27 cellular contexts compared by ENCODE assay signal in the genomic region with DNA sequence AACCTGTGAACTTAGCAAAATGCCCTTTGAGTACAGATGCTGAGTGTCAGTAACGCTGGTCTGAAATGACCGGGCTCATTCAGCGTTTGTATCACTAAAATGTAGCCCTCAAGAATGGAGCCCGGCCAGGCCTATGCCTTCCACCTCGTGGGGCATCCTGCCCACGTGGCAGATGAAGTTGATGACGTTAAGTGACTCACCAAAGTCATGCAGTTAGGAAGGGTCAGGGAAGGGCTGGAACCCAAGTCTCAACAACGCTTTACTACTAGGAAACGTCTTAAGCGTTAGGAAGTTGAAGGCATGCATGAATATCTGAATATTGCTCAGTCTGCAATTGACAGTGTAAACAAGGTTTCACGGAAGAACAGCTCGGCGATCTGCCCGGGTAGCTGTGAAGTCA. TPM values are rescaled to one million over a fixed set of nuclear protein-coding genes. Genes with fewer than 3 reads are reported as not detected.
DNase-seq lines count a peak whose midpoint lies in the region; ATAC-seq and TF ChIP-seq lines count a peak whose summit lies in the region.
"Had no signal": no experiment of that assay in that cellular context is flagged by ENCODE, and none has a peak within 500 bp of the region (broad histone marks: within the 10 kb centered on the region; RNA-seq: fewer than 3 reads in every experiment).

No MANE protein-coding gene starts in this region.

- TF ChIP-seq CTCF in LNCaP clone FGC (IDR thresholded peaks at IDR 0.05; ENCODE audit: control insufficient read depth, extremely low read depth, insufficient read depth) (no peak), WTC11 (IDR thresholded peaks at IDR 0.05) (no peak), nephron progenitor cell (IDR thresholded peaks at IDR 0.05) (no peak)

- H3K27me3 ChIP-seq in BLaER1: no peaks in the 10 kb centered on the region
- no peaks in the 10 kb centered on the region for H3K27me3 ChIP-seq in CD4-positive, alpha-beta memory T cell (ENCODE audit: insufficient read depth, low read length)

- H3K4me3 ChIP-seq in BLaER1: no peak overlapping the region
- no peak overlapping the region for H3K4me3 ChIP-seq in LNCaP clone FGC (ENCODE audit: low read depth, low read length)
- no peak overlapping the region for H3K4me3 ChIP-seq in CD4-positive, alpha-beta memory T cell (ENCODE audit: low read length in 2 of 2)
- H3K4me3 ChIP-seq: GM23248, HAP-1, SJCRH30 had no signal

- H3K27me3 Mint-ChIP-seq in WTC11 (ENCODE audit: low read depth) (no peaks in the 10 kb centered on the region), nephron progenitor cell (ENCODE audit: low read depth, poor library complexity) (peaks cover 26% of the 10 kb centered on the region)
- H3K27me3 Mint-ChIP-seq in CD4-positive, alpha-beta memory T cell: peaks cover 3 to 13% of the 10 kb centered on the region in 2 donors

- no peak for ATAC-seq in WTC11
- ATAC-seq in GM19324 (IDR thresholded peaks at IDR 0.05; ENCODE audit: low FRiP score, unreplicated experiment): no peak
- ATAC-seq: CD8-positive, alpha-beta T cell; PC-3; Right ventricle myocardium inferior; SK-N-SH treated with all-trans-retinoic acid at 6 μM for 48 hours; T-helper 17 cell had no signal

- no peak overlapping the region for H3K9ac ChIP-seq in BLaER1
- H3K9ac ChIP-seq: GM23248, KMS-11 had no signal

- no peaks in the 10 kb centered on the region for H3K36me3 ChIP-seq in BLaER1
- no peaks in the 10 kb centered on the region for H3K36me3 ChIP-seq in CD4-positive, alpha-beta memory T cell (ENCODE audit: insufficient read depth, low read length)
- H3K36me3 ChIP-seq: HAP-1, SJCRH30 had no signal

- H3K4me3 Mint-ChIP-seq in WTC11 (no peak overlapping the region), nephron progenitor cell (no peak overlapping the region)
- H3K4me3 Mint-ChIP-seq in CD4-positive, alpha-beta memory T cell: no peak overlapping the region
- H3K4me3 Mint-ChIP-seq: CD8-positive, alpha-beta T cell; T-helper 17 cell had no signal

- CTCF ChIA-PET in WTC11 (lab: Charles Lee): interaction anchor here (1.3 kb wide), 1 partner anchor 138 kb away, joined by 3 read pairs; no protein-coding TSS in a partner anchor
- CTCF ChIA-PET in CD4-positive, alpha-beta memory T cell (lab: Charles Lee; ENCODE audit: partially characterized antibody): no interaction called here

- no peaks in the 10 kb centered on the region for H3K9me3 ChIP-seq in BLaER1
- no peaks in the 10 kb centered on the region for H3K9me3 ChIP-seq in CD4-positive, alpha-beta memory T cell (ENCODE audit: control insufficient read depth in 1 of 2, low read length in 2 of 2)
- H3K9me3 ChIP-seq: HAP-1, SJCRH30 had no signal

- no peaks in the 10 kb centered on the region for H4K20me1 ChIP-seq in BLaER1

- peaks cover 17% of the 10 kb centered on the region for H3K4me1 ChIP-seq in BLaER1
- H3K4me1 ChIP-seq in CD4-positive, alpha-beta memory T cell (ENCODE audit: insufficient read depth, low read length): no peaks in the 10 kb centered on the region
- H3K4me1 ChIP-seq: HAP-1, SJCRH30 had no signal

- no peaks in the 10 kb centered on the region for H3K36me3 Mint-ChIP-seq in WTC11
- no peaks in the 10 kb centered on the region for H3K36me3 Mint-ChIP-seq in nephron progenitor cell (ENCODE audit: low read depth)
- no peaks in the 10 kb centered on the region for H3K36me3 Mint-ChIP-seq in CD4-positive, alpha-beta memory T cell
- H3K36me3 Mint-ChIP-seq: CD8-positive, alpha-beta T cell had no signal

- no peak overlapping the region for H3K27ac ChIP-seq in BLaER1
- no peak overlapping the region for H3K27ac ChIP-seq in CD4-positive, alpha-beta memory T cell (ENCODE audit: low read depth, low read length)
- H3K27ac ChIP-seq: GM23248, KMS-11, SJCRH30 had no signal

- H3K27ac Mint-ChIP-seq in WTC11 (0 out of 2 replicates have a peak overlapping the region, but pooled peaks have one; percentile 33), nephron progenitor cell (peak overlapping the region; percentile 21)
- no peak overlapping the region for H3K27ac Mint-ChIP-seq in CD4-positive, alpha-beta memory T cell
- H3K27ac Mint-ChIP-seq: CD8-positive, alpha-beta T cell; T-helper 17 cell had no signal

- peak; percentile 37 for DNase-seq in LNCaP clone FGC (ENCODE audit: low read depth)
- no peak for DNase-seq in WTC11 (ENCODE audit: low spot score)
- no peak for DNase-seq in nephron progenitor cell
- DNase-seq in KG1 (lab: John Stamatoyannopoulos, UW): no peak
- no peak for DNase-seq in CD4-positive, alpha-beta memory T cell
- DNase-seq in NCI-H226: no peak
- DNase-seq: 8988T; ACHN; CD8-positive, alpha-beta T cell; GM23248; NCI-H1092; NCI-H1417 treated with DMSO at 0.1 percent for 48 hours; NCI-H1694 treated with DMSO at 0.1 percent for 48 hours; NCI-H2081; NCI-H2171; NCI-H345; NCI-H510A treated with DMSO at 0.1 percent for 48 hours; NCI-H774; PC-3; SJCRH30; T-helper 17 cell had no signal

- intact Hi-C loops in CD4-positive, alpha-beta memory T cell (cut with micrococcal nuclease): no loop called here

- POLR2A ChIA-PET in WTC11 (lab: Charles Lee): no interaction called here
- POLR2A ChIA-PET in CD4-positive, alpha-beta memory T cell (lab: Charles Lee; ENCODE audit: partially characterized antibody): no interaction called here

- no peaks in the 10 kb centered on the region for H3K9me3 Mint-ChIP-seq in WTC11
- H3K9me3 Mint-ChIP-seq in nephron progenitor cell: no peaks in the 10 kb centered on the region
- H3K9me3 Mint-ChIP-seq in CD4-positive, alpha-beta memory T cell: no peaks in the 10 kb centered on the region
- H3K9me3 Mint-ChIP-seq: CD8-positive, alpha-beta T cell had no signal

- H3K4me1 Mint-ChIP-seq in WTC11 (no peaks in the 10 kb centered on the region), nephron progenitor cell (peaks cover 5% of the 10 kb centered on the region)
- no peaks in the 10 kb centered on the region for H3K4me1 Mint-ChIP-seq in CD4-positive, alpha-beta memory T cell

- H3K4me2 ChIP-seq in BLaER1: peak overlapping the region; percentile 73
- H3K4me2 ChIP-seq: KMS-11 had no signal

TF ChIP-seq in WTC11, 78 proteins besides CTCF, POLR2A, EP300 and RAD21 (continues in another document):
- TF ChIP-seq, protein P1, sequence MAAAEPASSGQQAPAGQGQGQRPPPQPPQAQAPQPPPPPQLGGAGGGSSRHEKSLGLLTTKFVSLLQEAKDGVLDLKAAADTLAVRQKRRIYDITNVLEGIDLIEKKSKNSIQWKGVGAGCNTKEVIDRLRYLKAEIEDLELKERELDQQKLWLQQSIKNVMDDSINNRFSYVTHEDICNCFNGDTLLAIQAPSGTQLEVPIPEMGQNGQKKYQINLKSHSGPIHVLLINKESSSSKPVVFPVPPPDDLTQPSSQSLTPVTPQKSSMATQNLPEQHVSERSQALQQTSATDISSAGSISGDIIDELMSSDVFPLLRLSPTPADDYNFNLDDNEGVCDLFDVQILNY (CRISPR knock-in tag; IDR thresholded peaks at IDR 0.05): no peak
- TF ChIP-seq, protein P2, sequence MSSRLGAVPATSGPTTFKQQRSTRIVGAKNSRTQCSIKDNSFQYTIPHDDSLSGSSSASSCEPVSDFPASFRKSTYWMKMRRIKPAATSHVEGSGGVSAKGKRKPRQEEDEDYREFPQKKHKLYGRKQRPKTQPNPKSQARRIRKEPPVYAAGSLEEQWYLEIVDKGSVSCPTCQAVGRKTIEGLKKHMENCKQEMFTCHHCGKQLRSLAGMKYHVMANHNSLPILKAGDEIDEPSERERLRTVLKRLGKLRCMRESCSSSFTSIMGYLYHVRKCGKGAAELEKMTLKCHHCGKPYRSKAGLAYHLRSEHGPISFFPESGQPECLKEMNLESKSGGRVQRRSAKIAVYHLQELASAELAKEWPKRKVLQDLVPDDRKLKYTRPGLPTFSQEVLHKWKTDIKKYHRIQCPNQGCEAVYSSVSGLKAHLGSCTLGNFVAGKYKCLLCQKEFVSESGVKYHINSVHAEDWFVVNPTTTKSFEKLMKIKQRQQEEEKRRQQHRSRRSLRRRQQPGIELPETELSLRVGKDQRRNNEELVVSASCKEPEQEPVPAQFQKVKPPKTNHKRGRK (CRISPR knock-in tag; IDR thresholded peaks at IDR 0.05; ENCODE audit: borderline replicate concordance): no peak
- TF ChIP-seq, protein P3, sequence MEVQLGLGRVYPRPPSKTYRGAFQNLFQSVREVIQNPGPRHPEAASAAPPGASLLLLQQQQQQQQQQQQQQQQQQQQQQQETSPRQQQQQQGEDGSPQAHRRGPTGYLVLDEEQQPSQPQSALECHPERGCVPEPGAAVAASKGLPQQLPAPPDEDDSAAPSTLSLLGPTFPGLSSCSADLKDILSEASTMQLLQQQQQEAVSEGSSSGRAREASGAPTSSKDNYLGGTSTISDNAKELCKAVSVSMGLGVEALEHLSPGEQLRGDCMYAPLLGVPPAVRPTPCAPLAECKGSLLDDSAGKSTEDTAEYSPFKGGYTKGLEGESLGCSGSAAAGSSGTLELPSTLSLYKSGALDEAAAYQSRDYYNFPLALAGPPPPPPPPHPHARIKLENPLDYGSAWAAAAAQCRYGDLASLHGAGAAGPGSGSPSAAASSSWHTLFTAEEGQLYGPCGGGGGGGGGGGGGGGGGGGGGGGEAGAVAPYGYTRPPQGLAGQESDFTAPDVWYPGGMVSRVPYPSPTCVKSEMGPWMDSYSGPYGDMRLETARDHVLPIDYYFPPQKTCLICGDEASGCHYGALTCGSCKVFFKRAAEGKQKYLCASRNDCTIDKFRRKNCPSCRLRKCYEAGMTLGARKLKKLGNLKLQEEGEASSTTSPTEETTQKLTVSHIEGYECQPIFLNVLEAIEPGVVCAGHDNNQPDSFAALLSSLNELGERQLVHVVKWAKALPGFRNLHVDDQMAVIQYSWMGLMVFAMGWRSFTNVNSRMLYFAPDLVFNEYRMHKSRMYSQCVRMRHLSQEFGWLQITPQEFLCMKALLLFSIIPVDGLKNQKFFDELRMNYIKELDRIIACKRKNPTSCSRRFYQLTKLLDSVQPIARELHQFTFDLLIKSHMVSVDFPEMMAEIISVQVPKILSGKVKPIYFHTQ (CRISPR knock-in tag; IDR thresholded peaks at IDR 0.05): no peak

RNA-seq across cellular contexts. Expression of a gene that starts 14.1 kb away (rescaled TPM):
- total RNA-seq in WTC11 (2021): 52.4 to 59.7 TPM (median 53.8 TPM) in 3 replicates
- total RNA-seq in CD4-positive, alpha-beta memory T cell: 10 to 100 TPM; 57.5 to 59.7 TPM
- polyA plus RNA-seq in CD4-positive, alpha-beta memory T cell: 10 to 100 TPM; 32.6 to 36.2 TPM

Comparison
In these comparisons a context has a peak if more than half of its experiments do, and no peak if none do; other contexts are left out.
1. H3K27ac Mint-ChIP-seq: peak in WTC11 (single experiment) and nephron progenitor cell (single experiment); none in CD4-positive, alpha-beta memory T cell (0 of 7).